In genomic region chr1:155079210-155079486, GRCh38 we compare ENCODE assay signal across 1 cellular context.
TF ChIP-seq lines count a peak whose summit lies in the region.

No MANE protein-coding gene starts in this region.

TF ChIP-seq in GM12878, 131 proteins besides CTCF, POLR2A, EP300 and RAD21:
- TF ChIP-seq SREBF1 (IDR thresholded peaks at IDR 0.05; ENCODE audit: low read length) (no peak), ELK1 (IDR thresholded peaks at IDR 0.05; ENCODE audit: low read depth, low read length) (no peak), MTA3 (IDR thresholded peaks at IDR 0.05; ENCODE audit: borderline replicate concordance, low read length) (no peak), ESRRA (IDR thresholded peaks at IDR 0.05; ENCODE audit: low read length) (no peak), ZNF24 (IDR thresholded peaks at IDR 0.05) (no peak), ZNF592 (IDR thresholded peaks at IDR 0.05) (no peak), CHD4 (IDR thresholded peaks at IDR 0.05) (no peak), BMI1 (IDR thresholded peaks at IDR 0.05; ENCODE audit: borderline replicate concordance) (no peak), RFX5 (IDR thresholded peaks at IDR 0.05; ENCODE audit: low read depth, low read length) (no peak), CBFB (IDR thresholded peaks at IDR 0.05; ENCODE audit: low read depth) (no peak), CHD2 (IDR thresholded peaks at IDR 0.05; ENCODE audit: borderline replicate concordance, low read depth, low read length) (no peak)
TF ChIP-seq in GM12878: peak in this region for 0.
